In genomic region chrY:7274410-7274913, GRCh38 we compare ENCODE assay signal across 10 cellular contexts.
A peak's percentile ranks its signal among the peaks of the same experiment; 100 is the strongest.
DNase-seq lines count a peak whose midpoint lies in the region; ATAC-seq, FAIRE-seq and TF ChIP-seq lines count a peak whose summit lies in the region.
"Had no signal": no experiment of that assay in that cellular context is flagged by ENCODE, and none has a peak within 500 bp of the region (broad histone marks: within the 10 kb centered on the region; RNA-seq: fewer than 3 reads in every experiment).

No MANE protein-coding gene starts in this region.

- WGBS in ovary, 3 donors = no CpG with 5 or more reads among the region's 48 CpGs

- H3K4me3 ChIP-seq in SJCRH30 = peak overlapping the region; percentile 63
- peak overlapping the region; percentile 80 for H3K4me3 ChIP-seq in left ventricle myocardium inferior
- H3K4me3 ChIP-seq in ovary = no peak overlapping the region

- ATAC-seq in GM21529 (IDR thresholded peaks at IDR 0.05; ENCODE audit: unreplicated experiment) (no peak), GM21360 (IDR thresholded peaks at IDR 0.05; ENCODE audit: unreplicated experiment) (no peak)
- ATAC-seq: left lung had no signal

- H3K9me3 ChIP-seq in SJCRH30 (replicated peaks) (no peaks in the 10 kb centered on the region), left ventricle myocardium inferior (replicated peaks) (no peaks in the 10 kb centered on the region), ovary (no peaks in the 10 kb centered on the region)
- H3K9me3 ChIP-seq: left lung had no signal

- intact Hi-C loops in left ventricle myocardium inferior (cut with micrococcal nuclease) = loop anchor here (10.0 kb wide), 1 partner anchor 60 kb away; no protein-coding TSS in a partner anchor
- intact Hi-C loops in ovary (cut with DNase I) = no loop called here

- no peak for FAIRE-seq in HTR-8/SVneo (lab: Jason Lieb, UNC)

- no peak for TF ChIP-seq EP300 in ovary (IDR thresholded peaks at IDR 0.05)

- H3K4me1 ChIP-seq in SJCRH30 (no peaks in the 10 kb centered on the region), left ventricle myocardium inferior (peaks cover 32% of the 10 kb centered on the region), ovary (ENCODE audit: insufficient read depth) (no peaks in the 10 kb centered on the region)

- peak overlapping the region; percentile 58; the same call in 1 of the 2 replicates for H3K27ac ChIP-seq in SJCRH30
- H3K27ac ChIP-seq in left ventricle myocardium inferior (replicated peaks) = peak overlapping the region; percentile 94
- H3K27ac ChIP-seq in ovary = no peak overlapping the region

- H3K36me3 ChIP-seq in SJCRH30 (no peaks in the 10 kb centered on the region), left ventricle myocardium inferior (no peaks in the 10 kb centered on the region), ovary (no peaks in the 10 kb centered on the region)
- H3K36me3 ChIP-seq: left lung had no signal

- DNase-seq in stimulated activated CD4-positive, alpha-beta T cell treated with anti-CD3 and anti-CD28 coated beads, Interleukin-4, amount 100 ng/mL, for 1 hour = peak; percentile 16
- no peak for DNase-seq in stimulated activated CD4-positive, alpha-beta T cell treated with anti-CD3 and anti-CD28 coated beads, Interleukin-4, amount 100 ng/mL, for 4 hours
- DNase-seq in SJCRH30 = peak; percentile 6 to 17
- DNase-seq in left ventricle myocardium inferior = peak; percentile 36
- DNase-seq in ovary = no peak
- no peak for DNase-seq in HTR-8/SVneo (ENCODE audit: insufficient read length, low spot score)
- DNase-seq: activated gamma-delta T cell treated with Interleukin-2 at 50 U/mL for 16 hours had no signal

- H3K27me3 ChIP-seq in SJCRH30 (no peaks in the 10 kb centered on the region), left ventricle myocardium inferior (ENCODE audit: low read depth) (no peaks in the 10 kb centered on the region), ovary (no peaks in the 10 kb centered on the region)
- H3K27me3 ChIP-seq: left lung had no signal

- no peak for TF ChIP-seq POLR2A in ovary (IDR thresholded peaks at IDR 0.05)

- TF ChIP-seq CTCF in left ventricle myocardium inferior (IDR thresholded peaks at IDR 0.05; ENCODE audit: borderline replicate concordance) (no peak), ovary (IDR thresholded peaks at IDR 0.05) (no peak)

Comparison
In these comparisons a context has a peak if more than half of its experiments do, and no peak if none do; other contexts are left out.
1. DNase-seq: peak in stimulated activated CD4-positive, alpha-beta T cell treated with anti-CD3 and anti-CD28 coated beads, Interleukin-4, amount 100 ng/mL, for 1 hour (single experiment), SJCRH30 (2 of 2) and left ventricle myocardium inferior (single experiment); none in stimulated activated CD4-positive, alpha-beta T cell treated with anti-CD3 and anti-CD28 coated beads, Interleukin-4, amount 100 ng/mL, for 4 hours (0 of 2), ovary (0 of 5) and HTR-8/SVneo (single experiment).
2. H3K27ac ChIP-seq: peak in SJCRH30 (single experiment) and left ventricle myocardium inferior (single experiment); none in ovary (0 of 2).